Comparison of ENCODE assay signal across 9 cellular contexts in genomic region chr12:68871899-68872298, GRCh38.
DNase-seq lines count a peak whose midpoint lies in the region; ATAC-seq lines count a peak whose summit lies in the region.
"Had no signal": no experiment of that assay in that cellular context is flagged by ENCODE, and none has a peak within 500 bp of the region (broad histone marks: within the 10 kb centered on the region; RNA-seq: fewer than 3 reads in every experiment).

No MANE protein-coding gene starts in this region.

- no peak overlapping the region for H3K27ac Mint-ChIP-seq in T-helper 2 cell treated with Interferon-gamma antibody and Interleukin-4, amounts not matched to agents 5 μg/mL and 100 μg/mL, for 36 hours
- H3K27ac Mint-ChIP-seq: natural killer cell had no signal

- DNase-seq in DMS 273 (lab: John Stamatoyannopoulos, UW; ENCODE audit: unreplicated experiment) (peak; percentile 4), DMS 273 treated with DMSO at 0.1 percent for 48 hours (lab: John Stamatoyannopoulos, UW) (no peak), SW480 (ENCODE audit: low spot score) (peak; percentile 10), lung microvascular endothelial cell (ENCODE audit: low read depth in 2 of 2) (peak; percentile 13 to 42), NCI-H2081 treated with DMSO at 0.1 percent for 48 hours (lab: John Stamatoyannopoulos, UW) (no peak)
- no peak for DNase-seq in T-helper 2 cell treated with Interferon-gamma antibody and Interleukin-4, amounts not matched to agents 5 μg/mL and 100 μg/mL, for 36 hours (ENCODE audit: low spot score)
- DNase-seq: natural killer cell had no signal

- ATAC-seq in HG02885 (IDR thresholded peaks at IDR 0.05; ENCODE audit: poor library complexity, unreplicated experiment), result peak; percentile 65
- no peak for ATAC-seq in GM21526 (IDR thresholded peaks at IDR 0.05; ENCODE audit: low FRiP score, unreplicated experiment)
- ATAC-seq: natural killer cell had no signal

- peaks cover 6% of the 10 kb centered on the region for H3K36me3 Mint-ChIP-seq in T-helper 2 cell treated with Interferon-gamma antibody and Interleukin-4, amounts not matched to agents 5 μg/mL and 100 μg/mL, for 36 hours (ENCODE audit: low read depth)
- H3K36me3 Mint-ChIP-seq: natural killer cell had no signal

- no peaks in the 10 kb centered on the region for H3K9me3 Mint-ChIP-seq in T-helper 2 cell treated with Interferon-gamma antibody and Interleukin-4, amounts not matched to agents 5 μg/mL and 100 μg/mL, for 36 hours
- H3K9me3 Mint-ChIP-seq: natural killer cell had no signal

- no peaks in the 10 kb centered on the region for H3K27me3 Mint-ChIP-seq in T-helper 2 cell treated with Interferon-gamma antibody and Interleukin-4, amounts not matched to agents 5 μg/mL and 100 μg/mL, for 36 hours (ENCODE audit: low read depth)

- H3K4me1 Mint-ChIP-seq in T-helper 2 cell treated with Interferon-gamma antibody and Interleukin-4, amounts not matched to agents 5 μg/mL and 100 μg/mL, for 36 hours (ENCODE audit: low read depth), result peaks cover 9% of the 10 kb centered on the region
- H3K4me1 Mint-ChIP-seq: natural killer cell had no signal

- no peak overlapping the region for H3K4me3 Mint-ChIP-seq in T-helper 2 cell treated with Interferon-gamma antibody and Interleukin-4, amounts not matched to agents 5 μg/mL and 100 μg/mL, for 36 hours
- H3K4me3 Mint-ChIP-seq: natural killer cell had no signal

Comparison
In these comparisons a context has a peak if more than half of its experiments do, and no peak if none do; other contexts are left out.
1. DNase-seq: peak in DMS 273 (single experiment), SW480 (single experiment) and lung microvascular endothelial cell (2 of 2); none in DMS 273 treated with DMSO at 0.1 percent for 48 hours (single experiment), T-helper 2 cell treated with Interferon-gamma antibody and Interleukin-4, amounts not matched to agents 5 μg/mL and 100 μg/mL, for 36 hours (single experiment) and NCI-H2081 treated with DMSO at 0.1 percent for 48 hours (single experiment).